In the genomic region with DNA sequence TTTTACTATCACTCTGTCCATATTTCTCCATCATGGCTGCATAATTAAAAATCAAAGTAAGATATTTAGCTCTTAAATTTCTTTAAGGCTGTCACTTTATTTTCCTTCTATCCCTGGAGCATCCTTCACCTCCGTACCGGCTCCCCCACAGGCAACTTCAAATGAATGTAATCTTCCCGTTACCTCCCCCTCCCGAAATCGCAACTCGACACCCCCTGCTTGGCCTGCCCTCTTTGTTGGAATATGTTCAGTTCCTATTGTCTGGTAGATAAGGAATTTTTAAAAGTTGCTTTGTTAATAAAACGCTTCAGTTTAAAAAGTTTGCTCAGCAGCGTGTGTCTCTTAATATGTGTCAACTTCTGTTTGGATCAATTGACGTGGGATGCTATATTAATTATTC, we compare ENCODE assay signal across 1 cellular context.
TF ChIP-seq lines count a peak whose summit lies in the region.

No MANE protein-coding gene starts in this region.

TF ChIP-seq in GM23338, 12 proteins besides CTCF, POLR2A, EP300 and RAD21 (continued from another document):
- TF ChIP-seq, protein P1, sequence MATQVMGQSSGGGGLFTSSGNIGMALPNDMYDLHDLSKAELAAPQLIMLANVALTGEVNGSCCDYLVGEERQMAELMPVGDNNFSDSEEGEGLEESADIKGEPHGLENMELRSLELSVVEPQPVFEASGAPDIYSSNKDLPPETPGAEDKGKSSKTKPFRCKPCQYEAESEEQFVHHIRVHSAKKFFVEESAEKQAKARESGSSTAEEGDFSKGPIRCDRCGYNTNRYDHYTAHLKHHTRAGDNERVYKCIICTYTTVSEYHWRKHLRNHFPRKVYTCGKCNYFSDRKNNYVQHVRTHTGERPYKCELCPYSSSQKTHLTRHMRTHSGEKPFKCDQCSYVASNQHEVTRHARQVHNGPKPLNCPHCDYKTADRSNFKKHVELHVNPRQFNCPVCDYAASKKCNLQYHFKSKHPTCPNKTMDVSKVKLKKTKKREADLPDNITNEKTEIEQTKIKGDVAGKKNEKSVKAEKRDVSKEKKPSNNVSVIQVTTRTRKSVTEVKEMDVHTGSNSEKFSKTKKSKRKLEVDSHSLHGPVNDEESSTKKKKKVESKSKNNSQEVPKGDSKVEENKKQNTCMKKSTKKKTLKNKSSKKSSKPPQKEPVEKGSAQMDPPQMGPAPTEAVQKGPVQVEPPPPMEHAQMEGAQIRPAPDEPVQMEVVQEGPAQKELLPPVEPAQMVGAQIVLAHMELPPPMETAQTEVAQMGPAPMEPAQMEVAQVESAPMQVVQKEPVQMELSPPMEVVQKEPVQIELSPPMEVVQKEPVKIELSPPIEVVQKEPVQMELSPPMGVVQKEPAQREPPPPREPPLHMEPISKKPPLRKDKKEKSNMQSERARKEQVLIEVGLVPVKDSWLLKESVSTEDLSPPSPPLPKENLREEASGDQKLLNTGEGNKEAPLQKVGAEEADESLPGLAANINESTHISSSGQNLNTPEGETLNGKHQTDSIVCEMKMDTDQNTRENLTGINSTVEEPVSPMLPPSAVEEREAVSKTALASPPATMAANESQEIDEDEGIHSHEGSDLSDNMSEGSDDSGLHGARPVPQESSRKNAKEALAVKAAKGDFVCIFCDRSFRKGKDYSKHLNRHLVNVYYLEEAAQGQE (IDR thresholded peaks at IDR 0.05; ENCODE audit: unreplicated experiment) = no peak
- TF ChIP-seq, protein P2, sequence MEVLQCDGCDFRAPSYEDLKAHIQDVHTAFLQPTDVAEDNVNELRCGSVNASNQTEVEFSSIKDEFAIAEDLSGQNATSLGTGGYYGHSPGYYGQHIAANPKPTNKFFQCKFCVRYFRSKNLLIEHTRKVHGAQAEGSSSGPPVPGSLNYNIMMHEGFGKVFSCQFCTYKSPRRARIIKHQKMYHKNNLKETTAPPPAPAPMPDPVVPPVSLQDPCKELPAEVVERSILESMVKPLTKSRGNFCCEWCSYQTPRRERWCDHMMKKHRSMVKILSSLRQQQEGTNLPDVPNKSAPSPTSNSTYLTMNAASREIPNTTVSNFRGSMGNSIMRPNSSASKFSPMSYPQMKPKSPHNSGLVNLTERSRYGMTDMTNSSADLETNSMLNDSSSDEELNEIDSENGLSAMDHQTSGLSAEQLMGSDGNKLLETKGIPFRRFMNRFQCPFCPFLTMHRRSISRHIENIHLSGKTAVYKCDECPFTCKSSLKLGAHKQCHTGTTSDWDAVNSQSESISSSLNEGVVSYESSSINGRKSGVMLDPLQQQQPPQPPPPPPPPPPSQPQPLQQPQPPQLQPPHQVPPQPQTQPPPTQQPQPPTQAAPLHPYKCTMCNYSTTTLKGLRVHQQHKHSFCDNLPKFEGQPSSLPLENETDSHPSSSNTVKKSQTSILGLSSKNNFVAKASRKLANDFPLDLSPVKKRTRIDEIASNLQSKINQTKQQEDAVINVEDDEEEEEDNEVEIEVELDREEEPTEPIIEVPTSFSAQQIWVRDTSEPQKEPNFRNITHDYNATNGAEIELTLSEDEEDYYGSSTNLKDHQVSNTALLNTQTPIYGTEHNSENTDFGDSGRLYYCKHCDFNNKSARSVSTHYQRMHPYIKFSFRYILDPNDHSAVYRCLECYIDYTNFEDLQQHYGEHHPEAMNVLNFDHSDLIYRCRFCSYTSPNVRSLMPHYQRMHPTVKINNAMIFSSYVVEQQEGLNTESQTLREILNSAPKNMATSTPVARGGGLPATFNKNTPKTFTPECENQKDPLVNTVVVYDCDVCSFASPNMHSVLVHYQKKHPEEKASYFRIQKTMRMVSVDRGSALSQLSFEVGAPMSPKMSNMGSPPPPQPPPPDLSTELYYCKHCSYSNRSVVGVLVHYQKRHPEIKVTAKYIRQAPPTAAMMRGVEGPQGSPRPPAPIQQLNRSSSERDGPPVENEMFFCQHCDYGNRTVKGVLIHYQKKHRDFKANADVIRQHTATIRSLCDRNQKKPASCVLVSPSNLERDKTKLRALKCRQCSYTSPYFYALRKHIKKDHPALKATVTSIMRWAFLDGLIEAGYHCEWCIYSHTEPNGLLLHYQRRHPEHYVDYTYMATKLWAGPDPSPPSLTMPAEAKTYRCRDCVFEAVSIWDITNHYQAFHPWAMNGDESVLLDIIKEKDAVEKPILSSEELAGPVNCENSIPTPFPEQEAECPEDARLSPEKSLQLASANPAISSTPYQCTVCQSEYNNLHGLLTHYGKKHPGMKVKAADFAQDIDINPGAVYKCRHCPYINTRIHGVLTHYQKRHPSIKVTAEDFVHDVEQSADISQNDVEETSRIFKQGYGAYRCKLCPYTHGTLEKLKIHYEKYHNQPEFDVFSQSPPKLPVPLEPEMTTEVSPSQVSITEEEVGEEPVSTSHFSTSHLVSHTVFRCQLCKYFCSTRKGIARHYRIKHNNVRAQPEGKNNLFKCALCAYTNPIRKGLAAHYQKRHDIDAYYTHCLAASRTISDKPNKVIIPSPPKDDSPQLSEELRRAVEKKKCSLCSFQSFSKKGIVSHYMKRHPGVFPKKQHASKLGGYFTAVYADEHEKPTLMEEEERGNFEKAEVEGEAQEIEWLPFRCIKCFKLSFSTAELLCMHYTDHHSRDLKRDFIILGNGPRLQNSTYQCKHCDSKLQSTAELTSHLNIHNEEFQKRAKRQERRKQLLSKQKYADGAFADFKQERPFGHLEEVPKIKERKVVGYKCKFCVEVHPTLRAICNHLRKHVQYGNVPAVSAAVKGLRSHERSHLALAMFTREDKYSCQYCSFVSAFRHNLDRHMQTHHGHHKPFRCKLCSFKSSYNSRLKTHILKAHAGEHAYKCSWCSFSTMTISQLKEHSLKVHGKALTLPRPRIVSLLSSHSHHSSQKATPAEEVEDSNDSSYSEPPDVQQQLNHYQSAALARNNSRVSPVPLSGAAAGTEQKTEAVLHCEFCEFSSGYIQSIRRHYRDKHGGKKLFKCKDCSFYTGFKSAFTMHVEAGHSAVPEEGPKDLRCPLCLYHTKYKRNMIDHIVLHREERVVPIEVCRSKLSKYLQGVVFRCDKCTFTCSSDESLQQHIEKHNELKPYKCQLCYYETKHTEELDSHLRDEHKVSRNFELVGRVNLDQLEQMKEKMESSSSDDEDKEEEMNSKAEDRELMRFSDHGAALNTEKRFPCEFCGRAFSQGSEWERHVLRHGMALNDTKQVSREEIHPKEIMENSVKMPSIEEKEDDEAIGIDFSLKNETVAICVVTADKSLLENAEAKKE (CRISPR knock-in tag; IDR thresholded peaks at IDR 0.05) = no peak
- TF ChIP-seq, protein P3, sequence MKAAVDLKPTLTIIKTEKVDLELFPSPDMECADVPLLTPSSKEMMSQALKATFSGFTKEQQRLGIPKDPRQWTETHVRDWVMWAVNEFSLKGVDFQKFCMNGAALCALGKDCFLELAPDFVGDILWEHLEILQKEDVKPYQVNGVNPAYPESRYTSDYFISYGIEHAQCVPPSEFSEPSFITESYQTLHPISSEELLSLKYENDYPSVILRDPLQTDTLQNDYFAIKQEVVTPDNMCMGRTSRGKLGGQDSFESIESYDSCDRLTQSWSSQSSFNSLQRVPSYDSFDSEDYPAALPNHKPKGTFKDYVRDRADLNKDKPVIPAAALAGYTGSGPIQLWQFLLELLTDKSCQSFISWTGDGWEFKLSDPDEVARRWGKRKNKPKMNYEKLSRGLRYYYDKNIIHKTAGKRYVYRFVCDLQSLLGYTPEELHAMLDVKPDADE (IDR thresholded peaks at IDR 0.05) = no peak
- TF ChIP-seq EZH2phosphoT487 (IDR thresholded peaks at IDR 0.05; ENCODE audit: unreplicated experiment) = no peak
- no peak for TF ChIP-seq NANOG (IDR thresholded peaks at IDR 0.05; ENCODE audit: borderline replicate concordance)
- no peak for TF ChIP-seq STAT1 (IDR thresholded peaks at IDR 0.05; ENCODE audit: unreplicated experiment)
- TF ChIP-seq POLR2AphosphoS5 (IDR thresholded peaks at IDR 0.05; ENCODE audit: low read depth) = no peak
- TF ChIP-seq ZNF331 (CRISPR knock-in tag; IDR thresholded peaks at IDR 0.05; ENCODE audit: low read depth) = no peak
- no peak for TF ChIP-seq ZNF114 (CRISPR knock-in tag; IDR thresholded peaks at IDR 0.05)
